ENCODE assay signal across 8 cellular contexts in genomic region chr17:81004336-81005015, GRCh38. TPM values are rescaled to one million over a fixed set of nuclear protein-coding genes. Genes with fewer than 3 reads are reported as not detected.
A peak's percentile ranks its signal among the peaks of the same experiment; 100 is the strongest.
DNase-seq lines count a peak whose midpoint lies in the region; ATAC-seq and TF ChIP-seq lines count a peak whose summit lies in the region.

No MANE protein-coding gene starts in this region.

- peaks cover 15% of the 10 kb centered on the region for H3K4me1 ChIP-seq in CD4-positive, CD25-positive, alpha-beta regulatory T cell (ENCODE audit: control insufficient read depth, insufficient read depth, low read length, poor library complexity, severe bottlenecking)
- peaks cover 11% of the 10 kb centered on the region for H3K4me1 ChIP-seq in Panc1 (ENCODE audit: control insufficient read depth, insufficient read depth, low read length)
- peaks cover 6% of the 10 kb centered on the region for H3K4me1 ChIP-seq in osteoblast (ENCODE audit: insufficient read depth, low read length)

- no peaks in the 10 kb centered on the region for H3K36me3 Mint-ChIP-seq in CD4-positive, CD25-positive, alpha-beta regulatory T cell

- H2AFZ ChIP-seq in osteoblast (ENCODE audit: low read length), result no peak overlapping the region

- peak; percentile 30 for ATAC-seq in CD4-positive, CD25-positive, alpha-beta regulatory T cell (ENCODE audit: low read depth in 2 of 2)
- peak; percentile 24 for ATAC-seq in Panc1
- no peak for ATAC-seq in HG03045 (IDR thresholded peaks at IDR 0.05; ENCODE audit: unreplicated experiment)

- H3K27ac Mint-ChIP-seq in CD4-positive, CD25-positive, alpha-beta regulatory T cell, result peak overlapping the region in 2 of 3 donors; percentile 56 to 59

- H3K4me3 Mint-ChIP-seq in CD4-positive, CD25-positive, alpha-beta regulatory T cell, result peak overlapping the region; percentile 53 to 83 (median 78)

- no peaks in the 10 kb centered on the region for H3K79me2 ChIP-seq in osteoblast (ENCODE audit: insufficient read depth, low read length)

- H3K9me3 ChIP-seq in CD4-positive, CD25-positive, alpha-beta regulatory T cell (ENCODE audit: control insufficient read depth in 2 of 2, low read length in 2 of 2), result no peaks in the 10 kb centered on the region
- H3K9me3 ChIP-seq in Panc1 (ENCODE audit: control insufficient read depth, insufficient read depth, low read depth, low read length) (no peaks in the 10 kb centered on the region), osteoblast (ENCODE audit: low read depth, low read length) (no peaks in the 10 kb centered on the region)

- peaks cover 2% of the 10 kb centered on the region for H4K20me1 ChIP-seq in osteoblast (ENCODE audit: insufficient read depth, low read length)

- peaks cover 10% of the 10 kb centered on the region for H3K27me3 ChIP-seq in CD4-positive, CD25-positive, alpha-beta regulatory T cell (ENCODE audit: control insufficient read depth, insufficient read depth, low read length)
- peaks cover 9% of the 10 kb centered on the region for H3K27me3 ChIP-seq in Panc1 (ENCODE audit: control insufficient read depth, insufficient read depth, low read length)
- peaks cover 0 to 27% (median 16%) of the 10 kb centered on the region in 45 donors for H3K27me3 ChIP-seq in dorsolateral prefrontal cortex
- H3K27me3 ChIP-seq in osteoblast (ENCODE audit: insufficient read depth, low read length), result peaks cover 51% of the 10 kb centered on the region

- DNase-seq in CD4-positive, CD25-positive, alpha-beta regulatory T cell, result peak in 2 of 3 donors; percentile 37 to 62
- no peak for DNase-seq in Panc1 (ENCODE audit: low read depth, low spot score)
- DNase-seq in dorsolateral prefrontal cortex, result no peak
- peak; percentile 87 for DNase-seq in osteoblast (ENCODE audit: insufficient read length, low spot score, missing footprints)
- DNase-seq in GF-D8 (lab: John Stamatoyannopoulos, UW), result no peak
- DNase-seq in T-helper 9 cell, result no peak
- DNase-seq in head of caudate nucleus, result no peak

- in situ Hi-C loops in Panc1 (cut with HindIII; ENCODE audit: low pct_unique_long_range_greater_than_20kb, low sequenced_read_pairs), result no loop called here

- CTCF ChIA-PET in Panc1 (lab: Charles Lee), result interaction anchor here (0.6 to 0.7 kb wide), 2 partner anchors 17 to 21 kb away, joined by 7 to 11 read pairs; no protein-coding TSS in a partner anchor

- no peak overlapping the region for H3K27ac ChIP-seq in CD4-positive, CD25-positive, alpha-beta regulatory T cell (ENCODE audit: insufficient read depth, low read length, poor library complexity, severe bottlenecking)
- H3K27ac ChIP-seq in Panc1 (ENCODE audit: low read length) (no peak overlapping the region), dorsolateral prefrontal cortex (no peak overlapping the region), osteoblast (ENCODE audit: low read depth, low read length) (no peak overlapping the region)

- H3K4me2 ChIP-seq in osteoblast (ENCODE audit: insufficient read depth, low read length), result peak overlapping the region; percentile 57

- TF ChIP-seq CTCF in Panc1 (IDR thresholded peaks at IDR 0.05) (no peak), dorsolateral prefrontal cortex (IDR thresholded peaks at IDR 0.05 in 54 of 56, conservative IDR thresholded peaks at IDR 0.05 in 2 of 56; ENCODE audit: low read depth in 1 of 56, partially characterized antibody in 56 of 56) (no peak), osteoblast (IDR thresholded peaks at IDR 0.05; ENCODE audit: extremely low read depth, low read depth, low read length) (no peak)

- H3K4me3 ChIP-seq in CD4-positive, CD25-positive, alpha-beta regulatory T cell (ENCODE audit: low read depth, low read length), result peak overlapping the region; percentile 13
- H3K4me3 ChIP-seq in Panc1 (ENCODE audit: low read depth in 2 of 2, low read length in 2 of 2) (peak overlapping the region; percentile 30 to 31), dorsolateral prefrontal cortex (peak overlapping the region in 36 of 59 donors; percentile 5 to 55 (median 30)), osteoblast (ENCODE audit: insufficient read depth, low read length) (peak overlapping the region; percentile 28)

- peaks cover 0 to 2% (median 0%) of the 10 kb centered on the region in 7 donors for H3K9me3 Mint-ChIP-seq in CD4-positive, CD25-positive, alpha-beta regulatory T cell

- intact Hi-C loops in Panc1 (cut with micrococcal nuclease; ENCODE audit: unreplicated experiment) (no loop called here), dorsolateral prefrontal cortex (cut with DNase I) (no loop called here), head of caudate nucleus (cut with DNase I) (no loop called here)

- H3K36me3 ChIP-seq in CD4-positive, CD25-positive, alpha-beta regulatory T cell (ENCODE audit: control insufficient read depth, insufficient read depth, low read length), result no peaks in the 10 kb centered on the region
- H3K36me3 ChIP-seq in Panc1 (ENCODE audit: control insufficient read depth, insufficient read depth, low read length) (no peaks in the 10 kb centered on the region), osteoblast (ENCODE audit: insufficient read depth, low read length) (peaks cover 3% of the 10 kb centered on the region)

- no TSS peak for BruUV-seq in Panc1 (replicated peaks; lab: Mats Ljungman, UMichigan)

- POLR2A ChIA-PET in Panc1 (lab: Charles Lee), result interaction anchor here (0.7 kb wide), 2 partner anchors 548 to 1916 kb away, joined by 7 to 10 read pairs; no protein-coding TSS in a partner anchor

- peaks cover 57% of the 10 kb centered on the region for H3K27me3 Mint-ChIP-seq in CD4-positive, CD25-positive, alpha-beta regulatory T cell

- H3K4me1 Mint-ChIP-seq in CD4-positive, CD25-positive, alpha-beta regulatory T cell, result peaks cover 0 to 24% (median 15%) of the 10 kb centered on the region in 4 donors

RNA-seq across cellular contexts. Expression of gene CHMP6, which starts 12.8 kb away (rescaled TPM):
- total RNA-seq in CD4-positive, CD25-positive, alpha-beta regulatory T cell, result 25.5 TPM
- 10 to 100 TPM; 37.6 to 43.5 (median 39.8) TPM for polyA plus RNA-seq in CD4-positive, CD25-positive, alpha-beta regulatory T cell
- 43.7 TPM for total RNA-seq in Panc1 (2021; ENCODE audit: unreplicated experiment)
- 39.1 TPM for polyA plus RNA-seq in Panc1 (2012; ENCODE audit: insufficient read length)
- total RNA-seq in dorsolateral prefrontal cortex, result 10 to 100 TPM; 15.4 to 33.4 (median 22.0) TPM
- total RNA-seq in osteoblast, result 21.4 and 21.8 TPM in 2 replicates

RNA-seq across cellular contexts. Expression of gene BAIAP2, which starts 30.5 kb away (rescaled TPM):
- total RNA-seq in CD4-positive, CD25-positive, alpha-beta regulatory T cell, result 6.8 TPM
- 1 to 10 TPM; 1.5 to 3.8 (median 1.7) TPM for polyA plus RNA-seq in CD4-positive, CD25-positive, alpha-beta regulatory T cell
- total RNA-seq in Panc1 (2021; ENCODE audit: unreplicated experiment) (125 TPM), dorsolateral prefrontal cortex (100 to 1,000 TPM; 104 to 353 (median 235) TPM), osteoblast (15.6 and 19.4 TPM in 2 replicates)
- 117 TPM for polyA plus RNA-seq in Panc1 (2012; ENCODE audit: insufficient read length)

Comparison
In these comparisons a context has a peak if more than half of its experiments do, and no peak if none do; other contexts are left out.
1. DNase-seq: peak in CD4-positive, CD25-positive, alpha-beta regulatory T cell (2 of 3) and osteoblast (single experiment); none in Panc1 (single experiment), dorsolateral prefrontal cortex (0 of 10), GF-D8 (single experiment), T-helper 9 cell (single experiment) and head of caudate nucleus (0 of 42).
2. Peak in every context shown above with its lines, with median percentiles within 50 percentile points of each other: H3K4me3 ChIP-seq.